In genomic region chr1:1068077-1068373, GRCh38 we compare ENCODE assay signal across 1 cellular context.
TF ChIP-seq lines count a peak whose summit lies in the region.

No MANE protein-coding gene starts in this region.

TF ChIP-seq in K562, 482 proteins besides CTCF, POLR2A, EP300 and RAD21:
- no peak for TF ChIP-seq FOXA3 (CRISPR knock-in tag; conservative IDR thresholded peaks at IDR 0.05 in 1 of 2, IDR thresholded peaks at IDR 0.05 in 1 of 2)
- no peak for TF ChIP-seq KDM1A (IDR thresholded peaks at IDR 0.05)
- 0 out of 2 replicates have a peak, but pooled peaks have one; percentile 34 for TF ChIP-seq ZEB2 (IDR thresholded peaks at IDR 0.05)
- no peak for TF ChIP-seq CREB3 (tag; conservative IDR thresholded peaks at IDR 0.05; ENCODE audit: low read depth)
- TF ChIP-seq CC2D1A (IDR thresholded peaks at IDR 0.05) = no peak
- TF ChIP-seq TAL1 (IDR thresholded peaks at IDR 0.05) = peak; percentile 4; the same call in 1 of the 2 replicates
- TF ChIP-seq BRD4 (IDR thresholded peaks at IDR 0.05) = no peak
- TF ChIP-seq ZSCAN32 (CRISPR knock-in tag; IDR thresholded peaks at IDR 0.05) = no peak
- no peak for TF ChIP-seq GTF2E2 (tag; IDR thresholded peaks at IDR 0.05)
- no peak for TF ChIP-seq RREB1 (CRISPR knock-in tag; IDR thresholded peaks at IDR 0.05)
- TF ChIP-seq ZNF3 (CRISPR knock-in tag; IDR thresholded peaks at IDR 0.05) = no peak
- TF ChIP-seq BCOR (IDR thresholded peaks at IDR 0.05) = no peak
- no peak for TF ChIP-seq ZBTB5 (IDR thresholded peaks at IDR 0.05)
- no peak for TF ChIP-seq ZNF445 (CRISPR knock-in tag; IDR thresholded peaks at IDR 0.05; ENCODE audit: low read depth)
- no peak for TF ChIP-seq NFE2L1 (tag; IDR thresholded peaks at IDR 0.05; ENCODE audit: borderline replicate concordance, low read depth)
- 0 out of 2 replicates have a peak, but pooled peaks have one; percentile 14 for TF ChIP-seq TEAD4 (IDR thresholded peaks at IDR 0.05; ENCODE audit: low read length)
- TF ChIP-seq TEAD4 (CRISPR knock-in tag; IDR thresholded peaks at IDR 0.05; ENCODE audit: borderline replicate concordance) = no peak
- TF ChIP-seq CBFA2T2 (conservative IDR thresholded peaks at IDR 0.05) = peak; percentile 28
- TF ChIP-seq CBFA2T3 (IDR thresholded peaks at IDR 0.05) = peak; percentile 58
- TF ChIP-seq ZFX (CRISPR knock-in tag; IDR thresholded peaks at IDR 0.05) = no peak
- no peak for TF ChIP-seq ZNF175 (CRISPR knock-in tag; IDR thresholded peaks at IDR 0.05; ENCODE audit: low read depth)
- TF ChIP-seq PURB (CRISPR knock-in tag; IDR thresholded peaks at IDR 0.05; ENCODE audit: low read depth) = no peak
- no peak for TF ChIP-seq ZNF184 (CRISPR knock-in tag; IDR thresholded peaks at IDR 0.05)
- no peak for TF ChIP-seq ZNF24 (IDR thresholded peaks at IDR 0.05)
- no peak for TF ChIP-seq DEAF1 (CRISPR knock-in tag; IDR thresholded peaks at IDR 0.05)
- TF ChIP-seq MBD2 (IDR thresholded peaks at IDR 0.05; ENCODE audit: borderline replicate concordance, low read depth) = no peak
- TF ChIP-seq NRF1 (conservative IDR thresholded peaks at IDR 0.05 in 1 of 2, IDR thresholded peaks at IDR 0.05 in 1 of 2) = peak in 1 of 2 experiments; percentile 31; a peak in 1 of 4 replicates
- no peak for TF ChIP-seq MEIS2 (IDR thresholded peaks at IDR 0.05; ENCODE audit: partially characterized antibody)
- TF ChIP-seq NUFIP1 (IDR thresholded peaks at IDR 0.05; ENCODE audit: partially characterized antibody) = no peak
- TF ChIP-seq EGR1 (conservative IDR thresholded peaks at IDR 0.05) = peak; percentile 66
- TF ChIP-seq NONO (IDR thresholded peaks at IDR 0.05; ENCODE audit: low read depth in 2 of 2, low read length in 1 of 2) = no peak
- TF ChIP-seq ZBTB33 (CRISPR knock-in tag; IDR thresholded peaks at IDR 0.05) = peak; percentile 85
- peak; percentile 45 for TF ChIP-seq TCF3 (CRISPR knock-in tag; IDR thresholded peaks at IDR 0.05)
- no peak for TF ChIP-seq HNRNPUL1 (IDR thresholded peaks at IDR 0.05; ENCODE audit: low read length)
- peak; percentile 98; the same call in 1 of the 2 replicates for TF ChIP-seq ZBTB7A (IDR thresholded peaks at IDR 0.05; ENCODE audit: borderline replicate concordance, control insufficient read depth, low read depth, low read length)
- TF ChIP-seq CREM (IDR thresholded peaks at IDR 0.05; ENCODE audit: low read depth) = 0 out of 2 replicates have a peak, but pooled peaks have one; percentile 26
- no peak for TF ChIP-seq CHCHD3 (CRISPR knock-in tag; IDR thresholded peaks at IDR 0.05)
- peak; percentile 10; the same call in 1 of the 2 replicates for TF ChIP-seq DPF2 (IDR thresholded peaks at IDR 0.05)
- TF ChIP-seq RNF219 (CRISPR knock-in tag; IDR thresholded peaks at IDR 0.05) = no peak
- TF ChIP-seq YY1 (IDR thresholded peaks at IDR 0.05; ENCODE audit: borderline replicate concordance in 1 of 3, control insufficient read depth in 1 of 3, extremely low read depth in 1 of 3, insufficient read depth in 3 of 3, insufficient read length in 1 of 3, insufficient replicate concordance in 2 of 3, low read depth in 1 of 3, low read length in 2 of 3) = peak in 1 of 3 experiments; percentile 47
- TF ChIP-seq CREB5 (CRISPR knock-in tag; IDR thresholded peaks at IDR 0.05) = no peak
- no peak for TF ChIP-seq NFIC (IDR thresholded peaks at IDR 0.05)
- TF ChIP-seq ZNF12 (CRISPR knock-in tag; IDR thresholded peaks at IDR 0.05) = no peak
- TF ChIP-seq MAZ (CRISPR knock-in tag; conservative IDR thresholded peaks at IDR 0.05 in 1 of 2, IDR thresholded peaks at IDR 0.05 in 1 of 2) = 0 out of 4 replicates have a peak, but pooled peaks of 1 of the 2 experiments have one; percentile 28
